In the genomic region with DNA sequence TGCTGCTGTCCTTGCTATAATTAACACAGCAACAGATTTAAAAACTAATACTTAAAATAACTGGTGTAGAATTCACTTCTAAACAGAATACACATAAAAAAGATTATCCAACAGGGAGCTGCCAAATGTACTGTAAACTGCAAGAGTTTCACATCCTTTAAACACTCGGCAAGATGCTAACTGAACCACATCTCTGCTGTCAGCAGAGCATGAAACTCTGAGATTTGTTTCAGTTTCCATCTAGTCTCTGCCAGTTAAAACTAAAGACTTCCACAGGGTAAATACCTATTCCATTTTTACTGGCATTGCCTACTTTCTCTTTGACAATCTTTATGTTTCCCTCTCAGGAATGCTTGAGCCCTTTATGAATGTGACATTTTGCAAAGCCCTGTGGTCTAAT, we compare ENCODE assay signal across 11 cellular contexts.
DNase-seq lines count a peak whose midpoint lies in the region; ATAC-seq and TF ChIP-seq lines count a peak whose summit lies in the region.
"Had no signal": no experiment of that assay in that cellular context is flagged by ENCODE, and none has a peak within 500 bp of the region (broad histone marks: within the 10 kb centered on the region; RNA-seq: fewer than 3 reads in every experiment).

No MANE protein-coding gene starts in this region.

- peaks cover under 1% of the 10 kb centered on the region; the same call in 1 of the 2 replicates for H3K9me3 ChIP-seq in HUES6 (ENCODE audit: control insufficient read depth, insufficient read depth, low read depth, low read length)

- H3K36me3 ChIP-seq in HUES6 (ENCODE audit: control insufficient read depth, insufficient read depth, low read length), result no peaks in the 10 kb centered on the region

- no peaks in the 10 kb centered on the region for H3K4me1 Mint-ChIP-seq in nephron progenitor cell
- H3K4me1 Mint-ChIP-seq in activated T-helper 2 cell treated with anti-CD3 and anti-CD28 coated beads, Interferon-gamma antibody, Interleukin-2, Interleukin-4, amounts not matched to agents 10 μg/mL and 5 μg/mL and 100 μg/mL, durations not matched to agents 14 hours and 24 hours and 36 hours (ENCODE audit: low read depth), result no peaks in the 10 kb centered on the region

- H3K27me3 Mint-ChIP-seq in nephron progenitor cell (ENCODE audit: low read depth, poor library complexity), result peaks cover 3% of the 10 kb centered on the region
- H3K27me3 Mint-ChIP-seq in activated T-helper 2 cell treated with anti-CD3 and anti-CD28 coated beads, Interferon-gamma antibody, Interleukin-2, Interleukin-4, amounts not matched to agents 10 μg/mL and 5 μg/mL and 100 μg/mL, durations not matched to agents 14 hours and 24 hours and 36 hours (ENCODE audit: low read depth), result no peaks in the 10 kb centered on the region

- intact Hi-C loops in left colon (cut with DNase I, micrococcal nuclease), result no loop called here
- intact Hi-C loops in activated T-helper 2 cell treated with anti-CD3 and anti-CD28 coated beads, Interferon-gamma antibody, Interleukin-2, Interleukin-4, amounts not matched to agents 10 μg/mL and 5 μg/mL and 100 μg/mL, durations not matched to agents 14 hours and 24 hours and 36 hours (cut with micrococcal nuclease), result no loop called here

- H3K4me3 ChIP-seq in HUES6 (ENCODE audit: low read depth, low read length), result no peak overlapping the region

- no peaks in the 10 kb centered on the region for H3K27me3 ChIP-seq in HUES6 (ENCODE audit: control insufficient read depth, insufficient read depth, low read length)

- H3K36me3 Mint-ChIP-seq in nephron progenitor cell (ENCODE audit: low read depth), result no peaks in the 10 kb centered on the region
- no peaks in the 10 kb centered on the region for H3K36me3 Mint-ChIP-seq in activated T-helper 2 cell treated with anti-CD3 and anti-CD28 coated beads, Interferon-gamma antibody, Interleukin-2, Interleukin-4, amounts not matched to agents 10 μg/mL and 5 μg/mL and 100 μg/mL, durations not matched to agents 14 hours and 24 hours and 36 hours (ENCODE audit: low read depth)

- ATAC-seq in GM18907 (IDR thresholded peaks at IDR 0.05; ENCODE audit: unreplicated experiment) (peak; percentile 100), HG02571 (IDR thresholded peaks at IDR 0.05; ENCODE audit: unreplicated experiment) (peak; percentile 98), left colon (peak; percentile 31)

- H3K9ac ChIP-seq in HUES6 (ENCODE audit: low read length), result no peak overlapping the region
- H3K9ac ChIP-seq: parathyroid adenoma had no signal

- peaks cover 40% of the 10 kb centered on the region for H3K4me1 ChIP-seq in HUES6 (ENCODE audit: control insufficient read depth, insufficient read depth, low read length)

- peaks cover under 1% of the 10 kb centered on the region for H3K9me3 Mint-ChIP-seq in nephron progenitor cell
- H3K9me3 Mint-ChIP-seq in activated T-helper 2 cell treated with anti-CD3 and anti-CD28 coated beads, Interferon-gamma antibody, Interleukin-2, Interleukin-4, amounts not matched to agents 10 μg/mL and 5 μg/mL and 100 μg/mL, durations not matched to agents 14 hours and 24 hours and 36 hours, result no peaks in the 10 kb centered on the region
- H3K9me3 Mint-ChIP-seq: stimulated activated naive CD8-positive, alpha-beta T cell treated with anti-CD3 and anti-CD28 coated beads, Interleukin-15, Interleukin-2, amounts not matched to agents 100 ng/mL and 50 ng/mL, for 24 hours had no signal

- H3K4me3 Mint-ChIP-seq in nephron progenitor cell, result no peak overlapping the region
- no peak overlapping the region for H3K4me3 Mint-ChIP-seq in activated T-helper 2 cell treated with anti-CD3 and anti-CD28 coated beads, Interferon-gamma antibody, Interleukin-2, Interleukin-4, amounts not matched to agents 10 μg/mL and 5 μg/mL and 100 μg/mL, durations not matched to agents 14 hours and 24 hours and 36 hours (ENCODE audit: low read depth)
- H3K4me3 Mint-ChIP-seq: stimulated activated naive CD8-positive, alpha-beta T cell treated with anti-CD3 and anti-CD28 coated beads, Interleukin-15, Interleukin-2, amounts not matched to agents 100 ng/mL and 50 ng/mL, for 24 hours had no signal

- H3K27ac Mint-ChIP-seq in nephron progenitor cell, result no peak overlapping the region
- no peak overlapping the region for H3K27ac Mint-ChIP-seq in activated T-helper 2 cell treated with anti-CD3 and anti-CD28 coated beads, Interferon-gamma antibody, Interleukin-2, Interleukin-4, amounts not matched to agents 10 μg/mL and 5 μg/mL and 100 μg/mL, durations not matched to agents 14 hours and 24 hours and 36 hours
- H3K27ac Mint-ChIP-seq: stimulated activated naive CD8-positive, alpha-beta T cell treated with anti-CD3 and anti-CD28 coated beads, Interleukin-15, Interleukin-2, amounts not matched to agents 100 ng/mL and 50 ng/mL, for 24 hours had no signal

- H3K27ac ChIP-seq in HUES6 (ENCODE audit: low read depth, low read length), result peak overlapping the region; percentile 88; the same call in 1 of the 2 replicates
- H3K27ac ChIP-seq: parathyroid adenoma had no signal

- no peak for DNase-seq in left colon
- DNase-seq in islet precursor cell, result no peak
- DNase-seq in nephron progenitor cell, result no peak
- no peak for DNase-seq in activated T-helper 2 cell treated with anti-CD3 and anti-CD28 coated beads, Interferon-gamma antibody, Interleukin-2, Interleukin-4, amounts not matched to agents 10 μg/mL and 5 μg/mL and 100 μg/mL, durations not matched to agents 14 hours and 24 hours and 36 hours (ENCODE audit: low spot score)
- DNase-seq in foreskin melanocyte, result no peak
- DNase-seq: activated gamma-delta T cell had no signal

- no peak for TF ChIP-seq CTCF in nephron progenitor cell (IDR thresholded peaks at IDR 0.05)

Comparison
In these comparisons a context has a peak if more than half of its experiments do, and no peak if none do; other contexts are left out.
1. ATAC-seq: peak in every context shown above with its lines; median percentile 100 in GM18907; 98 in HG02571; 31 in left colon.